ENCODE assay signal across 31 cellular contexts in genomic region chr10:100328198-100328597, GRCh38. TPM values are rescaled to one million over a fixed set of nuclear protein-coding genes. Genes with fewer than 3 reads are reported as not detected.
"Had no signal": no experiment of that assay in that cellular context is flagged by ENCODE, and none has a peak within 500 bp of the region (broad histone marks: within the 10 kb centered on the region; RNA-seq: fewer than 3 reads in every experiment).

No MANE protein-coding gene starts in this region.

- H3K36me3 Mint-ChIP-seq: mesothelial cell of epicardium, neural progenitor cell had no signal

- H3K9me3 Mint-ChIP-seq: dendritic cell treated with granulocyte-macrophage colony-stimulating factor and Interleukin-4, amounts not matched to agents 40 ng/mL and 50 ng/mL, for 4 days; endodermal cell; mesothelial cell of epicardium; naive thymus-derived CD4-positive, alpha-beta T cell; nephron; neural progenitor cell; stimulated activated naive CD8-positive, alpha-beta T cell treated with anti-CD3 and anti-CD28 coated beads, Interleukin-15, amount 100 ng/mL, for 72 hours had no signal

- H3K36me3 ChIP-seq: colonic mucosa, gastrocnemius medialis, neural progenitor cell, prostate gland, spleen, suprapubic skin, transverse colon, upper lobe of right lung, uterus had no signal

- ATAC-seq: esophagus mucosa; gastrocnemius medialis; left lobe of liver; mucosa of descending colon; naive thymus-derived CD4-positive, alpha-beta T cell; right cardiac atrium; stimulated activated naive CD8-positive, alpha-beta T cell treated with anti-CD3 and anti-CD28 coated beads, Interleukin-15, amount 100 ng/mL, for 72 hours; upper lobe of right lung had no signal

- DNase-seq: colonic mucosa; effector CD8-positive, alpha-beta T cell; endodermal cell; foreskin fibroblast; gastrocnemius medialis; mesenchymal stem cell; mucosa of descending colon; naive thymus-derived CD4-positive, alpha-beta T cell; right cardiac atrium; spleen; stimulated activated CD4-positive, alpha-beta T cell treated with anti-CD3 and anti-CD28 coated beads, Interleukin-4, amount 100 ng/mL, for 4 hours; stimulated activated naive CD4-positive, alpha-beta T cell; stimulated activated naive CD8-positive, alpha-beta T cell treated with anti-CD3 and anti-CD28 coated beads, Interleukin-15, amount 100 ng/mL, for 72 hours; transverse colon; upper lobe of right lung; uterus had no signal

- H3K4me3 ChIP-seq: colonic mucosa, gastrocnemius medialis, lung, mucosa of descending colon, neural progenitor cell, prostate gland, skin epidermis, suprapubic skin, transverse colon, upper lobe of right lung, uterus had no signal

- H3K9me3 ChIP-seq: colonic mucosa, gastrocnemius medialis, mucosa of descending colon, prostate gland, spleen, suprapubic skin, transverse colon, upper lobe of right lung, uterus had no signal

- H3K4me1 ChIP-seq: colonic mucosa, prostate gland, upper lobe of right lung, uterus had no signal

- H3K27ac Mint-ChIP-seq: dendritic cell treated with granulocyte-macrophage colony-stimulating factor and Interleukin-4, amounts not matched to agents 40 ng/mL and 50 ng/mL, for 4 days; endodermal cell; mesothelial cell of epicardium; nephron; neural progenitor cell; stimulated activated naive CD8-positive, alpha-beta T cell treated with anti-CD3 and anti-CD28 coated beads, Interleukin-15, amount 100 ng/mL, for 72 hours had no signal

- H3K27me3 ChIP-seq: colonic mucosa, upper lobe of right lung, uterus had no signal

- H3K27ac ChIP-seq: colonic mucosa, epithelial cell of prostate, gastrocnemius medialis, neural progenitor cell, prostate gland, skin epidermis, suprapubic skin, transverse colon, upper lobe of right lung, uterus had no signal

- H3K9ac ChIP-seq: neural progenitor cell had no signal

- H3K4me1 Mint-ChIP-seq: endodermal cell, mesothelial cell of epicardium, nephron had no signal

- H3K4me3 Mint-ChIP-seq: dendritic cell treated with granulocyte-macrophage colony-stimulating factor and Interleukin-4, amounts not matched to agents 40 ng/mL and 50 ng/mL, for 4 days; endodermal cell; mesothelial cell of epicardium; naive thymus-derived CD4-positive, alpha-beta T cell; nephron; neural progenitor cell; stimulated activated naive CD8-positive, alpha-beta T cell treated with anti-CD3 and anti-CD28 coated beads, Interleukin-15, amount 100 ng/mL, for 72 hours had no signal

- FAIRE-seq: keratinocyte had no signal

RNA-seq across cellular contexts. Expression of gene PKD2L1, which starts 1.8 kb away (rescaled TPM):
- total RNA-seq: endodermal cell, esophagus mucosa, gastrocnemius medialis, glomerular endothelial cell, mesothelial cell of epicardium, osteocyte, renal cortical epithelial cell, right cardiac atrium, suprapubic skin, uterus had no signal
- polyA plus RNA-seq: keratinocyte, right cardiac atrium had no signal
